ENCODE assay signal across 1 cellular context in the genomic region with DNA sequence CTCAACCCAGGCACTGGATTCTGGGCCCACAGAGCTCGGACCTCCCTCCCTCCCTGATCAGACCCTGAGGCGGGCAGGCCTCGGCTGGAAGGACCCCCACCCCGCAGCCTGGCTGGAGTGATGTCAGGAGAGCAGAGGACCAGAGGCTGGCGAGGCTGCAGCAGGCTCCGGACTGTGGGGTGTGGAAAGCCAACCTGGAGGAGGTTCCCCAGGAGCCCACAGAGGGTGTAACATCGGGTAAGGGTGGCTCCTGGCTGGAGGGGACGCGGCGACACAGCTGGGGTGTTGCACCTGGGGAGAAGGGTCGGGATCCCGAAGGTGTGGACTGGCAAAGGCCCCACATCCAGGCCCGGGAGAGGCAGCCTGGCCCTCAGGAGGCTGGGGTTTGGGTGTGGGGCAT.
A peak's percentile ranks its signal among the peaks of the same experiment; 100 is the strongest.
TF ChIP-seq lines count a peak whose summit lies in the region.

No MANE protein-coding gene starts in this region.

TF ChIP-seq in K562, 482 proteins besides CTCF, POLR2A, EP300 and RAD21:
- no peak for TF ChIP-seq ARNT (IDR thresholded peaks at IDR 0.05)
- no peak for TF ChIP-seq CHD4 (IDR thresholded peaks at IDR 0.05; ENCODE audit: insufficient read depth, insufficient replicate concordance, low read depth, low read length, poor library complexity, severe bottlenecking)
- peak; percentile 69 for TF ChIP-seq POLR2G (IDR thresholded peaks at IDR 0.05; ENCODE audit: low read depth, low read length)
